In genomic region chr19:3186377-3186688, GRCh38 we compare ENCODE assay signal across 8 cellular contexts. TPM values are rescaled to one million over a fixed set of nuclear protein-coding genes. Genes with fewer than 3 reads are reported as not detected.
A peak's percentile ranks its signal among the peaks of the same experiment; 100 is the strongest.
DNase-seq lines count a peak whose midpoint lies in the region; ATAC-seq and TF ChIP-seq lines count a peak whose summit lies in the region.

No MANE protein-coding gene starts in this region.

- CTCF ChIA-PET in CD4-positive, alpha-beta memory T cell (lab: Charles Lee; ENCODE audit: partially characterized antibody) = no interaction called here

- POLR2A ChIA-PET in CD4-positive, alpha-beta memory T cell (lab: Charles Lee; ENCODE audit: partially characterized antibody) = interaction anchor here (1.4 to 2.9 kb wide), 10 partner anchors 10 to 285 kb away, joined by 4 to 24 read pairs (median 6); partner anchors contain the start of genes TLE5 and ZNF57

- TF ChIP-seq CTCF in astrocyte of the cerebellum (IDR thresholded peaks at IDR 0.05; ENCODE audit: low read depth, low read length, missing control alignments) (no peak), lung (IDR thresholded peaks at IDR 0.05; ENCODE audit: control extremely low read depth, extremely low read depth) (no peak), vagina (IDR thresholded peaks at IDR 0.05) (no peak)

- H3K4me1 ChIP-seq in CD4-positive, alpha-beta memory T cell (ENCODE audit: insufficient read depth, low read length) = peaks cover 70% of the 10 kb centered on the region
- H3K4me1 ChIP-seq in lung (ENCODE audit: control insufficient read depth in 2 of 2, insufficient read depth in 2 of 2, low read length in 2 of 2) = peaks cover 0 to 22% of the 10 kb centered on the region in 2 donors
- H3K4me1 ChIP-seq in vagina = peaks cover 37% of the 10 kb centered on the region

- H3K4me3 Mint-ChIP-seq in CD4-positive, alpha-beta memory T cell = peak overlapping the region; percentile 84 to 91 (median 87)

- intact Hi-C loops in CD4-positive, alpha-beta memory T cell (cut with micrococcal nuclease) = loop anchor here (5.0 kb wide), 1 partner anchor 149 kb away; no protein-coding TSS in a partner anchor
- intact Hi-C loops in vagina (cut with DNase I) = no loop called here

- no peaks in the 10 kb centered on the region for H3K9me3 Mint-ChIP-seq in CD4-positive, alpha-beta memory T cell

- ATAC-seq in HG03280 (IDR thresholded peaks at IDR 0.05; ENCODE audit: unreplicated experiment) = peak; percentile 1
- no peak for ATAC-seq in lung (ENCODE audit: insufficient read depth, low FRiP score)

- peak in 1 of 5 donors; percentile 36 for DNase-seq in CD4-positive, alpha-beta memory T cell
- no peak for DNase-seq in astrocyte of the cerebellum (ENCODE audit: low read depth)
- no peak for DNase-seq in lung (ENCODE audit: low spot score)
- DNase-seq in vagina (ENCODE audit: extremely low spot score in 2 of 2) = no peak
- DNase-seq in AML-193 (lab: John Stamatoyannopoulos, UW) = no peak
- DNase-seq in activated gamma-delta T cell (lab: John Stamatoyannopoulos, UW) = no peak
- DNase-seq in HuH-7 (ENCODE audit: low spot score) = no peak

- peaks cover 8% of the 10 kb centered on the region for H3K36me3 ChIP-seq in CD4-positive, alpha-beta memory T cell (ENCODE audit: insufficient read depth, low read length)
- H3K36me3 ChIP-seq in lung (ENCODE audit: control insufficient read depth in 2 of 2, insufficient read depth in 2 of 2, low read length in 2 of 2) (peaks cover 0 to 13% of the 10 kb centered on the region in 2 donors), vagina (peaks cover 0 to 10% of the 10 kb centered on the region in 2 donors)

- no peaks in the 10 kb centered on the region for H3K9me3 ChIP-seq in CD4-positive, alpha-beta memory T cell (ENCODE audit: control insufficient read depth in 1 of 2, low read length in 2 of 2)
- H3K9me3 ChIP-seq in lung (ENCODE audit: control insufficient read depth in 2 of 2, insufficient read depth in 1 of 2, low read length in 1 of 2) (no peaks in the 10 kb centered on the region), vagina (no peaks in the 10 kb centered on the region)

- peak overlapping the region; percentile 45 for H3K27ac ChIP-seq in CD4-positive, alpha-beta memory T cell (ENCODE audit: low read depth, low read length)
- peak overlapping the region in 1 of 2 donors; percentile 76 for H3K27ac ChIP-seq in lung (ENCODE audit: low read depth in 1 of 2, low read length in 1 of 2)
- peak overlapping the region; percentile 86 for H3K27ac ChIP-seq in vagina

- H3K4me1 Mint-ChIP-seq in CD4-positive, alpha-beta memory T cell = peaks cover 36 to 63% (median 54%) of the 10 kb centered on the region in 4 donors

- H3K36me3 Mint-ChIP-seq in CD4-positive, alpha-beta memory T cell = peaks cover 17 to 33% of the 10 kb centered on the region in 2 donors

- H3K27ac Mint-ChIP-seq in CD4-positive, alpha-beta memory T cell = peak overlapping the region in 4 of 7 donors; percentile 67 to 94 (median 84)

- no peak for TF ChIP-seq POLR2A in vagina (IDR thresholded peaks at IDR 0.05)

- no peaks in the 10 kb centered on the region for H3K27me3 ChIP-seq in CD4-positive, alpha-beta memory T cell (ENCODE audit: insufficient read depth, low read length)
- H3K27me3 ChIP-seq in lung (ENCODE audit: control insufficient read depth, insufficient read depth) (no peaks in the 10 kb centered on the region), vagina (no peaks in the 10 kb centered on the region)

- peak overlapping the region; percentile 57 to 88 for H3K4me3 ChIP-seq in CD4-positive, alpha-beta memory T cell (ENCODE audit: low read length in 2 of 2)
- H3K4me3 ChIP-seq in astrocyte of the cerebellum (ENCODE audit: low read depth, low read length) (peak overlapping the region; percentile 84), lung (peak overlapping the region; percentile 93), vagina (peak overlapping the region; percentile 76 to 100)

- H3K27me3 Mint-ChIP-seq in CD4-positive, alpha-beta memory T cell = no peaks in the 10 kb centered on the region

- WGBS in lung, 2 donors = 0 to 1% methylated on average over 15 to 17 of the region's 17 CpGs

- in situ Hi-C loops in astrocyte of the cerebellum (cut with HindIII; ENCODE audit: low sequenced_read_pairs) = no loop called here

RNA-seq across cellular contexts. Expression of gene NCLN, which starts 0.6 kb away (rescaled TPM):
- total RNA-seq in CD4-positive, alpha-beta memory T cell = 10 to 100 TPM; 53.0 to 59.3 TPM
- 10 to 100 TPM; 25.1 to 45.6 TPM for polyA plus RNA-seq in CD4-positive, alpha-beta memory T cell
- total RNA-seq in lung (100 to 1,000 TPM in 1 of 2 donors, 10 to 100 TPM in 1; 24.8 to 117 TPM), vagina (34.9 TPM)
- polyA plus RNA-seq in lung = 10 to 100 TPM; 54.3 to 71.9 TPM

RNA-seq across cellular contexts. Expression of gene S1PR4, which starts 7.8 kb away (rescaled TPM):
- 100 to 1,000 TPM; 231 to 235 TPM for total RNA-seq in CD4-positive, alpha-beta memory T cell
- 100 to 1,000 TPM; 448 to 503 TPM for polyA plus RNA-seq in CD4-positive, alpha-beta memory T cell
- total RNA-seq in lung = 10 to 100 TPM in 1 of 2 donors, 1 to 10 TPM in 1; 7.3 to 18.8 TPM
- polyA plus RNA-seq in lung = 10 to 100 TPM; 14.7 to 40.5 TPM
- total RNA-seq in vagina = not detected

RNA-seq across cellular contexts. Expression of gene CELF5, which starts 38.1 kb away (rescaled TPM):
- total RNA-seq in CD4-positive, alpha-beta memory T cell = under 1 TPM; 0.44 to 0.64 TPM
- polyA plus RNA-seq in CD4-positive, alpha-beta memory T cell = under 1 TPM in 1 of 2 donors, not detected in 1; 0.32 TPM
- under 1 TPM in 1 of 2 donors, not detected in 1; 0.12 TPM for total RNA-seq in lung
- polyA plus RNA-seq in lung = under 1 TPM; 0.08 to 0.14 TPM
- not detected for total RNA-seq in vagina

RNA-seq across cellular contexts. Expression of gene GNA15, which starts 50.5 kb away (rescaled TPM):
- 1 to 10 TPM; 2.5 to 2.8 TPM for total RNA-seq in CD4-positive, alpha-beta memory T cell
- 1 to 10 TPM; 4.1 to 4.8 TPM for polyA plus RNA-seq in CD4-positive, alpha-beta memory T cell
- total RNA-seq in lung (10 to 100 TPM; 18.6 to 36.0 TPM), vagina (28.2 TPM)
- 10 to 100 TPM; 21.5 to 65.4 TPM for polyA plus RNA-seq in lung

Comparison
In these comparisons a context has a peak if more than half of its experiments do, and no peak if none do; other contexts are left out.
1. RNA of gene S1PR4, which starts 7.8 kb away (total RNA-seq): 231 to 235 TPM in CD4-positive, alpha-beta memory T cell; 7.3 to 18.8 TPM in lung and not detected in vagina (single experiment); every median in the first group is over 10 times any median in the second.
2. Peak in every context shown above with its lines, with median percentiles within 50 percentile points of each other: H3K4me3 ChIP-seq.